ENCODE assay signal across 8 cellular contexts in genomic region chr13:23966691-23967615, GRCh38.
DNase-seq lines count a peak whose midpoint lies in the region; TF ChIP-seq lines count a peak whose summit lies in the region.

No MANE protein-coding gene starts in this region.

- H3K9me3 ChIP-seq in left ventricle myocardium inferior (replicated peaks) = no peaks in the 10 kb centered on the region
- H3K9me3 ChIP-seq in fibroblast of lung (ENCODE audit: control insufficient read depth, insufficient read depth, low read depth, low read length) = no peaks in the 10 kb centered on the region

- H3K27me3 ChIP-seq in left ventricle myocardium inferior (ENCODE audit: low read depth) = no peaks in the 10 kb centered on the region
- H3K27me3 ChIP-seq in fibroblast of lung (ENCODE audit: control insufficient read depth, insufficient read depth, low read length) = no peaks in the 10 kb centered on the region

- H3K36me3 ChIP-seq in left ventricle myocardium inferior = no peaks in the 10 kb centered on the region
- H3K36me3 ChIP-seq in fibroblast of lung (ENCODE audit: control insufficient read depth, insufficient read depth, low read length) = no peaks in the 10 kb centered on the region
- H3K36me3 ChIP-seq in urinary bladder (ENCODE audit: insufficient read depth) = no peaks in the 10 kb centered on the region

- no peaks in the 10 kb centered on the region for H3K36me3 Mint-ChIP-seq in CD14-positive monocyte

- no peak overlapping the region for H3K27ac Mint-ChIP-seq in CD14-positive monocyte

- peaks cover 20% of the 10 kb centered on the region for H3K4me1 ChIP-seq in left ventricle myocardium inferior
- H3K4me1 ChIP-seq in fibroblast of lung (ENCODE audit: control insufficient read depth, extremely low read depth, insufficient read depth, low read length) = no peaks in the 10 kb centered on the region
- peaks cover 3% of the 10 kb centered on the region for H3K4me1 ChIP-seq in urinary bladder (ENCODE audit: insufficient read depth)

- H3K4me3 ChIP-seq in left ventricle myocardium inferior (peak overlapping the region; percentile 24), fibroblast of lung (replicated peaks in 1 of 4; ENCODE audit: control extremely low read depth in 1 of 4, insufficient read depth in 1 of 4, low read depth in 3 of 4, low read length in 4 of 4) (peak overlapping the region in 1 of 4 experiments; percentile 3), urinary bladder (ENCODE audit: low read depth, low read length) (peak overlapping the region; percentile 40)

- no peak overlapping the region for H3K4me3 Mint-ChIP-seq in CD14-positive monocyte

- H3K79me2 ChIP-seq in fibroblast of lung (ENCODE audit: control insufficient read depth, insufficient read depth, low read length) = no peaks in the 10 kb centered on the region

- 42% methylated on average over 11 of the region's 11 CpGs for WGBS in urinary bladder

- no peaks in the 10 kb centered on the region for H3K9me3 Mint-ChIP-seq in CD14-positive monocyte

- H2AFZ ChIP-seq in fibroblast of lung (ENCODE audit: low read length) = peak overlapping the region; percentile 12

- H3K27me3 Mint-ChIP-seq in CD14-positive monocyte (ENCODE audit: low read depth in 3 of 3) = peaks cover 0 to 6% (median 4%) of the 10 kb centered on the region in 3 donors

- no peak for TF ChIP-seq CTCF in left ventricle myocardium inferior (IDR thresholded peaks at IDR 0.05; ENCODE audit: borderline replicate concordance)
- TF ChIP-seq CTCF in fibroblast of lung (conservative IDR thresholded peaks at IDR 0.05 in 1 of 2, IDR thresholded peaks at IDR 0.05 in 1 of 2; ENCODE audit: low read depth in 1 of 2, low read length in 2 of 2) = no peak
- no peak for TF ChIP-seq CTCF in CD14-positive monocyte (IDR thresholded peaks at IDR 0.05)

- DNase-seq in left ventricle myocardium inferior = no peak
- DNase-seq in cardiac septum (ENCODE audit: low spot score) = no peak
- peak; percentile 22 for DNase-seq in HT-29 (ENCODE audit: low spot score)
- DNase-seq in fibroblast of lung (ENCODE audit: low read depth in 2 of 2) = peak in 1 of 2 donors; percentile 28
- DNase-seq in CD14-positive monocyte (ENCODE audit: low spot score) = no peak
- DNase-seq in NCI-H1694 treated with DMSO at 0.1 percent for 48 hours (lab: John Stamatoyannopoulos, UW) = no peak
- DNase-seq in ecto neural progenitor cell (ENCODE audit: low spot score) = no peak

- H3K9ac ChIP-seq in fibroblast of lung (ENCODE audit: insufficient read depth, low read length) = no peak overlapping the region

- H3K27ac ChIP-seq in left ventricle myocardium inferior (replicated peaks) (peak overlapping the region; percentile 22), fibroblast of lung (ENCODE audit: insufficient read depth, low read length) (no peak overlapping the region), urinary bladder (ENCODE audit: low read depth) (peak overlapping the region; percentile 50)

- H3K4me1 Mint-ChIP-seq in CD14-positive monocyte = no peaks in the 10 kb centered on the region

- H3K4me2 ChIP-seq in fibroblast of lung (ENCODE audit: extremely low read depth, insufficient read depth, low read length) = peak overlapping the region; percentile 1

- no peaks in the 10 kb centered on the region for H4K20me1 ChIP-seq in fibroblast of lung (ENCODE audit: control insufficient read depth, extremely low read depth, insufficient read depth, low read length)

- intact Hi-C loops in left ventricle myocardium inferior (cut with micrococcal nuclease) = no loop called here
- intact Hi-C loops in cardiac septum (cut with DNase I) = no loop called here
- intact Hi-C loops in CD14-positive monocyte (cut with micrococcal nuclease) = no loop called here
